Comparison of ENCODE assay signal across 25 cellular contexts in genomic region chr1:26269198-26269550, GRCh38. TPM values are rescaled to one million over a fixed set of nuclear protein-coding genes. Genes with fewer than 3 reads are reported as not detected.
DNase-seq lines count a peak whose midpoint lies in the region; ATAC-seq, FAIRE-seq and TF ChIP-seq lines count a peak whose summit lies in the region.
"Had no signal": no experiment of that assay in that cellular context is flagged by ENCODE, and none has a peak within 500 bp of the region (broad histone marks: within the 10 kb centered on the region; RNA-seq: fewer than 3 reads in every experiment).

No MANE protein-coding gene starts in this region.

- no peak for ATAC-seq in HepG2
- no peak for ATAC-seq in right lobe of liver
- ATAC-seq in WTC11 = no peak
- ATAC-seq: A549, GM23338 had no signal

- no peak overlapping the region for H2AFZ ChIP-seq in HepG2 (ENCODE audit: low read length)
- no peak overlapping the region for H2AFZ ChIP-seq in H9 (ENCODE audit: low read length)
- H2AFZ ChIP-seq: GM23338 had no signal

- in situ Hi-C loops in HepG2 (cut with HindIII; ENCODE audit: extremely low pct_ligation_motif_present, low pct_unique_long_range_greater_than_20kb) = no loop called here

- no peak overlapping the region for H3K4me2 ChIP-seq in HepG2 (ENCODE audit: low read depth, low read length)
- no peak overlapping the region for H3K4me2 ChIP-seq in H9 (ENCODE audit: insufficient read depth, insufficient read length, low read length)
- H3K4me2 ChIP-seq: A549; BLaER1 treated with 17β-estradiol and CSF1 and Interleukin-3, amounts not matched to agents 10 nM and 100 nM; GM23338 had no signal

- no peak overlapping the region for H3K27ac Mint-ChIP-seq in endothelial cell (ENCODE audit: unreplicated experiment)
- H3K27ac Mint-ChIP-seq in WTC11 = no peak overlapping the region
- no peak overlapping the region for H3K27ac Mint-ChIP-seq in H9
- H3K27ac Mint-ChIP-seq: CD4-positive, alpha-beta T cell; GM23338 had no signal

- DNase-seq in HepG2 (ENCODE audit: low spot score) (no peak), right lobe of liver (no peak), endothelial cell (ENCODE audit: low spot score) (no peak), WTC11 (ENCODE audit: low spot score) (no peak), H9 (no peak)
- DNase-seq: AML-193; CD4-positive, alpha-beta T cell; DMS53; IMR-90; NCI-H1092 treated with DMSO at 0.1 percent for 48 hours; NCI-H1436; NCI-H187; NCI-H2081 treated with DMSO at 0.1 percent for 48 hours; NCI-H2171; NCI-H226; NCI-H510A; NCI-H69; Right ventricle myocardium superior; RPMI8226 had no signal

- H3K18ac ChIP-seq in H9 (ENCODE audit: insufficient read length, low read depth, low read length) = no peak overlapping the region

- H2BK120ac ChIP-seq in H9 (ENCODE audit: low read depth, low read length, poor library complexity, severe bottlenecking) = no peak overlapping the region

- no peaks in the 10 kb centered on the region for H3K79me1 ChIP-seq in H9 (ENCODE audit: insufficient read depth, low read depth, low read length, poor library complexity, severe bottlenecking)

- H3K4me1 Mint-ChIP-seq in endothelial cell (ENCODE audit: unreplicated experiment) (no peaks in the 10 kb centered on the region), WTC11 (0 out of 2 replicates have a peak, but pooled peaks cover under 1% of the 10 kb centered on the region), H9 (peaks cover under 1 to 1% of the 10 kb centered on the region in 2 experiments; a peak in 2 of 4 replicates)

- no peaks in the 10 kb centered on the region for H3K9me3 ChIP-seq in HepG2 (ENCODE audit: low read length)
- no peaks in the 10 kb centered on the region for H3K9me3 ChIP-seq in right lobe of liver
- peaks cover 6% of the 10 kb centered on the region for H3K9me3 ChIP-seq in H9 (ENCODE audit: control insufficient read depth, low read depth, low read length)
- H3K9me3 ChIP-seq: HAP-1 had no signal

- H2BK20ac ChIP-seq in H9 (ENCODE audit: low read depth, low read length, poor library complexity, severe bottlenecking) = no peak overlapping the region

- no peaks in the 10 kb centered on the region for H4K20me1 ChIP-seq in HepG2 (ENCODE audit: insufficient read depth, low read length)
- H4K20me1 ChIP-seq in H9 (ENCODE audit: control insufficient read depth, insufficient read depth, insufficient read length) = no peaks in the 10 kb centered on the region
- H4K20me1 ChIP-seq: BLaER1 treated with 17β-estradiol and CSF1 and Interleukin-3, amounts not matched to agents 10 nM and 100 nM had no signal

- peaks cover 25% of the 10 kb centered on the region for H3K36me3 Mint-ChIP-seq in endothelial cell (ENCODE audit: low read depth, unreplicated experiment)
- H3K36me3 Mint-ChIP-seq in WTC11 = peaks cover 82% of the 10 kb centered on the region
- H3K36me3 Mint-ChIP-seq in H9 (ENCODE audit: insufficient read depth in 1 of 3, low read depth in 3 of 3) = peaks cover 48 to 80% (median 79%) of the 10 kb centered on the region in 3 experiments

- TF ChIP-seq CTCF in HepG2 (CRISPR knock-in tag; IDR thresholded peaks at IDR 0.05) (no peak), right lobe of liver (IDR thresholded peaks at IDR 0.05) (no peak), endothelial cell (IDR thresholded peaks at IDR 0.05; ENCODE audit: unreplicated experiment) (no peak), WTC11 (IDR thresholded peaks at IDR 0.05) (no peak), H9 (conservative IDR thresholded peaks at IDR 0.05) (no peak)

- no peak overlapping the region for H4K5ac ChIP-seq in H9 (ENCODE audit: insufficient read length, low read depth, low read length)

- H3K14ac ChIP-seq in H9 (ENCODE audit: insufficient read depth, low read length) = no peak overlapping the region

- no peaks in the 10 kb centered on the region for H3K79me2 ChIP-seq in HepG2 (ENCODE audit: insufficient read depth, low read length)
- H3K79me2 ChIP-seq in H9 (ENCODE audit: insufficient read depth, low read length) = no peaks in the 10 kb centered on the region

- no peak overlapping the region for H3K4ac ChIP-seq in H9 (ENCODE audit: low read depth, low read length)

- no peak for FAIRE-seq in HepG2 (lab: Jason Lieb, UNC)
- FAIRE-seq: A549 had no signal

- H2BK15ac ChIP-seq in H9 (ENCODE audit: low read depth, low read length) = no peak overlapping the region

- TF ChIP-seq POLR2A in HepG2 (IDR thresholded peaks at IDR 0.05; ENCODE audit: insufficient read depth in 1 of 2, low read depth in 2 of 2, low read length in 2 of 2) = no peak
- TF ChIP-seq POLR2A in right lobe of liver (IDR thresholded peaks at IDR 0.05) = no peak

- H2BK12ac ChIP-seq in H9 (ENCODE audit: insufficient read length, low read depth, low read length) = no peak overlapping the region

- H3K36me3 ChIP-seq in HepG2 (replicated peaks in 1 of 2; ENCODE audit: control insufficient read depth in 1 of 2, insufficient read depth in 2 of 2, low read length in 2 of 2) = peaks cover 13 to 60% of the 10 kb centered on the region in 2 experiments
- peaks cover 0 to 24% (median 2%) of the 10 kb centered on the region in 4 donors for H3K36me3 ChIP-seq in right lobe of liver

- H3K4me1 ChIP-seq in HepG2 (ENCODE audit: insufficient read depth, low read length) (no peaks in the 10 kb centered on the region), right lobe of liver (no peaks in the 10 kb centered on the region), H9 (ENCODE audit: insufficient read depth, low read length) (no peaks in the 10 kb centered on the region)
- H3K4me1 ChIP-seq: A549, HAP-1, SJSA1 had no signal

- H3K27me3 ChIP-seq in HepG2 (ENCODE audit: control insufficient read depth in 1 of 2, insufficient read depth in 2 of 2, low read length in 2 of 2) = no peaks in the 10 kb centered on the region
- H3K27me3 ChIP-seq in right lobe of liver = no peaks in the 10 kb centered on the region
- H3K27me3 ChIP-seq in H9 (ENCODE audit: insufficient read depth, low read length) = no peaks in the 10 kb centered on the region
- H3K27me3 ChIP-seq: BLaER1 treated with 17β-estradiol and CSF1 and Interleukin-3, amounts not matched to agents 10 nM and 100 nM; SJSA1 had no signal

- BruUV-seq in HepG2 (replicated peaks; lab: Mats Ljungman, UMichigan) = no TSS peak

- TF ChIP-seq EP300 in HepG2 (IDR thresholded peaks at IDR 0.05; ENCODE audit: low read depth in 2 of 2, low read length in 2 of 2) (no peak), HepG2 (CRISPR knock-in tag; IDR thresholded peaks at IDR 0.05; ENCODE audit: borderline replicate concordance) (no peak)

- no peak overlapping the region for H2BK5ac ChIP-seq in H9 (ENCODE audit: insufficient read length, low read length)

- H3K9me3 Mint-ChIP-seq in endothelial cell (ENCODE audit: unreplicated experiment) (peaks cover 6% of the 10 kb centered on the region), WTC11 (peaks cover 14% of the 10 kb centered on the region), H9 (peaks cover 0 to 7% of the 10 kb centered on the region in 2 experiments; a peak in 1 of 5 replicates)
- H3K9me3 Mint-ChIP-seq: CD4-positive, alpha-beta T cell had no signal

- TF ChIP-seq RAD21 in HepG2 (CRISPR knock-in tag; IDR thresholded peaks at IDR 0.05) = no peak

- H3K56ac ChIP-seq in H9 (ENCODE audit: insufficient read length, low read depth, low read length) = no peak overlapping the region

- peaks cover 3% of the 10 kb centered on the region for H3K27me3 Mint-ChIP-seq in endothelial cell (ENCODE audit: unreplicated experiment)
- no peaks in the 10 kb centered on the region for H3K27me3 Mint-ChIP-seq in WTC11 (ENCODE audit: low read depth)
- no peaks in the 10 kb centered on the region for H3K27me3 Mint-ChIP-seq in H9 (ENCODE audit: low read depth)
- H3K27me3 Mint-ChIP-seq: CD4-positive, alpha-beta T cell had no signal

- CTCF ChIA-PET in HepG2 (lab: Yijun Ruan, JAX; ENCODE audit: low intra/inter-chr PET ratio, low total read pairs) = no interaction called here
- CTCF ChIA-PET in WTC11 (lab: Charles Lee) = interaction anchor here (0.6 kb wide), 1 partner anchor 298 kb away, joined by 4 read pairs; no protein-coding TSS in a partner anchor

- H3K9ac ChIP-seq in HepG2 (ENCODE audit: insufficient read depth, low read depth, low read length) = no peak overlapping the region
- H3K9ac ChIP-seq in H9 (ENCODE audit: extremely low read depth, insufficient read length, low read length) = no peak overlapping the region
- H3K9ac ChIP-seq: BLaER1 treated with 17β-estradiol and CSF1 and Interleukin-3, amounts not matched to agents 10 nM and 100 nM had no signal

- no peak overlapping the region for H3T11ph ChIP-seq in H9 (ENCODE audit: low read length)

- H3K4me3 ChIP-seq in HepG2 (replicated peaks in 1 of 3; ENCODE audit: insufficient read depth in 1 of 3, low read depth in 2 of 3, low read length in 3 of 3) (no peak overlapping the region), right lobe of liver (no peak overlapping the region)
- H3K4me3 ChIP-seq: A549; BLaER1 treated with 17β-estradiol and CSF1 and Interleukin-3, amounts not matched to agents 10 nM and 100 nM; GM23338; HAP-1; SJSA1 had no signal

- H3K27ac ChIP-seq in HepG2 (ENCODE audit: extremely low read length, insufficient read depth, low read length) (no peak overlapping the region), right lobe of liver (no peak overlapping the region), H9 (ENCODE audit: insufficient read length, low read depth, low read length) (no peak overlapping the region)
- H3K27ac ChIP-seq: A549; BLaER1 treated with 17β-estradiol and CSF1 and Interleukin-3, amounts not matched to agents 10 nM and 100 nM; SJSA1 had no signal

- no peak overlapping the region for H3K23ac ChIP-seq in H9 (ENCODE audit: insufficient read length, low read depth, low read length)

- H3K4me3 Mint-ChIP-seq in endothelial cell (ENCODE audit: unreplicated experiment) = peak overlapping the region; percentile 3
- H3K4me3 Mint-ChIP-seq in WTC11 = no peak overlapping the region
- no peak overlapping the region for H3K4me3 Mint-ChIP-seq in H9
- H3K4me3 Mint-ChIP-seq: CD4-positive, alpha-beta T cell; GM23338 had no signal

- 95% methylated on average over 4 of the region's 4 CpGs for WGBS in HepG2 (ENCODE audit: low lambda C conversion rate)
- 93% methylated on average over 4 of the region's 4 CpGs for WGBS in right lobe of liver (ENCODE audit: insufficient coverage, low coverage, low lambda C conversion rate, missing lambda C conversion rate)
- no CpG with 5 or more reads among the region's 4 CpGs for WGBS in H9 (ENCODE audit: extremely low coverage, insufficient read length, low lambda C conversion rate)

- no peak overlapping the region for H4K91ac ChIP-seq in H9 (ENCODE audit: insufficient read length, low read depth, low read length)

- H4K8ac ChIP-seq in H9 (replicated peaks; ENCODE audit: insufficient read length, low read depth, low read length) = no peak overlapping the region

- no peaks in the 10 kb centered on the region for H3K23me2 ChIP-seq in H9 (ENCODE audit: insufficient read length, low read depth, low read length, poor library complexity, severe bottlenecking)

- POLR2A ChIA-PET in HepG2 (lab: Yijun Ruan, JAX) (no interaction called here), WTC11 (lab: Charles Lee) (no interaction called here)

- intact Hi-C loops in HepG2 (cut with micrococcal nuclease; ENCODE audit: unreplicated experiment) (no loop called here), right lobe of liver (cut with DNase I) (no loop called here)

- no peak overlapping the region for H2AK5ac ChIP-seq in H9 (ENCODE audit: insufficient read length, low read length)

RNA-seq across cellular contexts. Expression of gene SH3BGRL3, which starts 10.7 kb away (rescaled TPM):
- total RNA-seq in HepG2 (2016; rRNA removed; fragmentation: Illumina TruSeq; extraction: Trizol) (12.2 and 13.4 TPM in 2 replicates), right lobe of liver (10 to 100 TPM; 26.3 to 61.8 (median 34.9) TPM), endothelial cell (ENCODE audit: unreplicated experiment) (226 TPM), WTC11 (2021) (70.8 to 92.9 TPM (median 92.3 TPM) in 3 replicates), H9 (2021) (86.2 and 86.3 TPM in 2 replicates)
- 14.0 and 29.7 TPM in 2 replicates for total RNA-seq in HepG2 (2016; cell fraction: cytosol; rRNA removed; fragmentation: Illumina TruSeq; extraction: Trizol; ENCODE audit: low read depth)
- total RNA-seq in HepG2 (2016; cell fraction: insoluble cytoplasmic fraction; rRNA removed; fragmentation: Illumina TruSeq; extraction: Trizol) = 11.6 and 11.8 TPM in 2 replicates
- total RNA-seq in HepG2 (2016; cell fraction: membrane; rRNA removed; fragmentation: Illumina TruSeq; extraction: Trizol) = 15.8 and 28.5 TPM in 2 replicates
- total RNA-seq in HepG2 (2016; cell fraction: nucleus; rRNA removed; fragmentation: Illumina TruSeq; extraction: Trizol) = 5.2 and 6.0 TPM in 2 replicates
- polyA plus RNA-seq in HepG2 (2011; rRNA removed) = 11.4 and 11.5 TPM in 2 replicates
- 10.4 and 12.2 TPM in 2 replicates for polyA plus RNA-seq in HepG2 (2011; cell fraction: cytosol; rRNA removed)
- 7.5 and 8.3 TPM in 2 replicates for polyA plus RNA-seq in HepG2 (2011; cell fraction: nucleus; rRNA removed)
- 12.3 and 13.0 TPM in 2 replicates for polyA plus RNA-seq in HepG2 (2012)
- polyA plus RNA-seq in HepG2 (2016; cell fraction: cytosol; fragmentation: Illumina TruSeq; extraction: Trizol; ENCODE audit: low read depth) = 64.3 and 100 TPM in 2 replicates
- polyA plus RNA-seq in HepG2 (2016; cell fraction: insoluble cytoplasmic fraction; fragmentation: Illumina TruSeq; extraction: Trizol; ENCODE audit: low read depth) = 24.8 and 47.8 TPM in 2 replicates
- polyA plus RNA-seq in HepG2 (2016; cell fraction: membrane; fragmentation: Illumina TruSeq; extraction: Trizol; ENCODE audit: low read depth) = 72.1 and 88.4 TPM in 2 replicates
- polyA plus RNA-seq in HepG2 (2016; cell fraction: nucleus; fragmentation: Illumina TruSeq; extraction: Trizol; ENCODE audit: insufficient read depth, low read depth) = 16.4 and 20.4 TPM in 2 replicates
- polyA minus RNA-seq in HepG2 (2011; rRNA and poly(A)+ RNA removed; ENCODE audit: low replicate concordance) = 26.8 and 67.6 TPM in 2 replicates
- polyA minus RNA-seq in HepG2 (2011; cell fraction: cytosol; rRNA and poly(A)+ RNA removed) = 8.1 and 10.8 TPM in 2 replicates
- polyA minus RNA-seq in HepG2 (2011; cell fraction: nucleus; rRNA and poly(A)+ RNA removed) = 8.5 and 9.8 TPM in 2 replicates

RNA-seq across cellular contexts. Expression of gene CEP85, which starts 35.2 kb away (rescaled TPM):
- 22.4 and 26.7 TPM in 2 replicates for total RNA-seq in HepG2 (2016; rRNA removed; fragmentation: Illumina TruSeq; extraction: Trizol)
- 15.6 and 16.7 TPM in 2 replicates for total RNA-seq in HepG2 (2016; cell fraction: cytosol; rRNA removed; fragmentation: Illumina TruSeq; extraction: Trizol; ENCODE audit: low read depth)
- 22.3 and 26.3 TPM in 2 replicates for total RNA-seq in HepG2 (2016; cell fraction: insoluble cytoplasmic fraction; rRNA removed; fragmentation: Illumina TruSeq; extraction: Trizol)
- 10.6 and 12.9 TPM in 2 replicates for total RNA-seq in HepG2 (2016; cell fraction: membrane; rRNA removed; fragmentation: Illumina TruSeq; extraction: Trizol)
- 27.6 and 32.8 TPM in 2 replicates for total RNA-seq in HepG2 (2016; cell fraction: nucleus; rRNA removed; fragmentation: Illumina TruSeq; extraction: Trizol)
- 16.1 and 16.9 TPM in 2 replicates for polyA plus RNA-seq in HepG2 (2011; rRNA removed)
- polyA plus RNA-seq in HepG2 (2011; cell fraction: cytosol; rRNA removed) = 11.2 and 11.4 TPM in 2 replicates
- polyA plus RNA-seq in HepG2 (2011; cell fraction: nucleus; rRNA removed) = 40.1 and 42.3 TPM in 2 replicates
- 8.8 and 10.7 TPM in 2 replicates for polyA plus RNA-seq in HepG2 (2012)
- polyA plus RNA-seq in HepG2 (2016; cell fraction: cytosol; fragmentation: Illumina TruSeq; extraction: Trizol; ENCODE audit: low read depth) = 0.88 and 0.92 TPM in 2 replicates
- 16.4 and 17.2 TPM in 2 replicates for polyA plus RNA-seq in HepG2 (2016; cell fraction: insoluble cytoplasmic fraction; fragmentation: Illumina TruSeq; extraction: Trizol; ENCODE audit: low read depth)
- polyA plus RNA-seq in HepG2 (2016; cell fraction: membrane; fragmentation: Illumina TruSeq; extraction: Trizol; ENCODE audit: low read depth) = 2.2 and 2.6 TPM in 2 replicates
- polyA plus RNA-seq in HepG2 (2016; cell fraction: nucleus; fragmentation: Illumina TruSeq; extraction: Trizol; ENCODE audit: insufficient read depth, low read depth) = 49.8 and 50.1 TPM in 2 replicates
- polyA minus RNA-seq in HepG2 (2011; rRNA and poly(A)+ RNA removed; ENCODE audit: low replicate concordance) = 19.0 and 44.1 TPM in 2 replicates
- 8.7 and 9.0 TPM in 2 replicates for polyA minus RNA-seq in HepG2 (2011; cell fraction: cytosol; rRNA and poly(A)+ RNA removed)
- polyA minus RNA-seq in HepG2 (2011; cell fraction: nucleus; rRNA and poly(A)+ RNA removed) = 24.2 and 25.1 TPM in 2 replicates
- 1 to 10 TPM; 5.2 to 7.8 (median 5.8) TPM for total RNA-seq in right lobe of liver
- 9.7 TPM for total RNA-seq in endothelial cell (ENCODE audit: unreplicated experiment)
- 32.0 to 40.8 TPM (median 35.3 TPM) in 3 replicates for total RNA-seq in WTC11 (2021)
- 37.9 and 38.6 TPM in 2 replicates for total RNA-seq in H9 (2021)

RNA-seq across cellular contexts. Expression of gene UBXN11, which starts 37.3 kb away (rescaled TPM):
- total RNA-seq in HepG2 (2016; rRNA removed; fragmentation: Illumina TruSeq; extraction: Trizol) = 3.2 and 9.3 TPM in 2 replicates
- total RNA-seq in HepG2 (2016; cell fraction: cytosol; rRNA removed; fragmentation: Illumina TruSeq; extraction: Trizol; ENCODE audit: low read depth) = 4.9 and 5.3 TPM in 2 replicates
- 3.0 and 8.5 TPM in 2 replicates for total RNA-seq in HepG2 (2016; cell fraction: insoluble cytoplasmic fraction; rRNA removed; fragmentation: Illumina TruSeq; extraction: Trizol)
- 4.4 and 5.7 TPM in 2 replicates for total RNA-seq in HepG2 (2016; cell fraction: membrane; rRNA removed; fragmentation: Illumina TruSeq; extraction: Trizol)
- total RNA-seq in HepG2 (2016; cell fraction: nucleus; rRNA removed; fragmentation: Illumina TruSeq; extraction: Trizol) = 15.9 and 19.3 TPM in 2 replicates
- polyA plus RNA-seq in HepG2 (2011; rRNA removed) = 10.3 and 10.4 TPM in 2 replicates
- polyA plus RNA-seq in HepG2 (2011; cell fraction: cytosol; rRNA removed) = 3.0 and 5.8 TPM in 2 replicates
- 81.6 and 111 TPM in 2 replicates for polyA plus RNA-seq in HepG2 (2011; cell fraction: nucleus; rRNA removed)
- 4.8 and 5.2 TPM in 2 replicates for polyA plus RNA-seq in HepG2 (2012)
- 7.2 and 9.0 TPM in 2 replicates for polyA plus RNA-seq in HepG2 (2016; cell fraction: cytosol; fragmentation: Illumina TruSeq; extraction: Trizol; ENCODE audit: low read depth)
- 6.4 and 8.0 TPM in 2 replicates for polyA plus RNA-seq in HepG2 (2016; cell fraction: insoluble cytoplasmic fraction; fragmentation: Illumina TruSeq; extraction: Trizol; ENCODE audit: low read depth)
- polyA plus RNA-seq in HepG2 (2016; cell fraction: membrane; fragmentation: Illumina TruSeq; extraction: Trizol; ENCODE audit: low read depth) = 8.8 and 9.0 TPM in 2 replicates
- 64.2 and 68.2 TPM in 2 replicates for polyA plus RNA-seq in HepG2 (2016; cell fraction: nucleus; fragmentation: Illumina TruSeq; extraction: Trizol; ENCODE audit: insufficient read depth, low read depth)
- 4.3 and 43.2 TPM in 2 replicates for polyA minus RNA-seq in HepG2 (2011; rRNA and poly(A)+ RNA removed; ENCODE audit: low replicate concordance)
- 1.2 and 2.0 TPM in 2 replicates for polyA minus RNA-seq in HepG2 (2011; cell fraction: cytosol; rRNA and poly(A)+ RNA removed)
- polyA minus RNA-seq in HepG2 (2011; cell fraction: nucleus; rRNA and poly(A)+ RNA removed) = 8.6 and 11.5 TPM in 2 replicates
- total RNA-seq in right lobe of liver = 10 to 100 TPM in 1 of 6 experiments, 1 to 10 TPM in 5; 4.3 to 11.3 (median 7.0) TPM
- 16.0 TPM for total RNA-seq in endothelial cell (ENCODE audit: unreplicated experiment)
- total RNA-seq in WTC11 (2021) = 12.4 to 14.1 TPM (median 14.1 TPM) in 3 replicates
- 13.1 and 13.7 TPM in 2 replicates for total RNA-seq in H9 (2021)

RNA-seq across cellular contexts. Expression of gene CD52, which starts 48.6 kb away (rescaled TPM):
- not detected in 2 replicates for total RNA-seq in HepG2 (2016; rRNA removed; fragmentation: Illumina TruSeq; extraction: Trizol)
- not detected in 2 replicates for total RNA-seq in HepG2 (2016; cell fraction: cytosol; rRNA removed; fragmentation: Illumina TruSeq; extraction: Trizol; ENCODE audit: low read depth)
- total RNA-seq in HepG2 (2016; cell fraction: insoluble cytoplasmic fraction; rRNA removed; fragmentation: Illumina TruSeq; extraction: Trizol) = not detected in 2 replicates
- not detected in 2 replicates for total RNA-seq in HepG2 (2016; cell fraction: membrane; rRNA removed; fragmentation: Illumina TruSeq; extraction: Trizol)
- total RNA-seq in HepG2 (2016; cell fraction: nucleus; rRNA removed; fragmentation: Illumina TruSeq; extraction: Trizol) = not detected in 2 replicates
- 0.32 and 0.93 TPM in 2 replicates for polyA plus RNA-seq in HepG2 (2011; rRNA removed)
- polyA plus RNA-seq in HepG2 (2011; cell fraction: cytosol; rRNA removed) = 0.81 TPM in 2 replicates
- polyA plus RNA-seq in HepG2 (2011; cell fraction: nucleus; rRNA removed) = not detected in 2 replicates
- not detected in 2 replicates for polyA plus RNA-seq in HepG2 (2012)
- polyA plus RNA-seq in HepG2 (2016; cell fraction: cytosol; fragmentation: Illumina TruSeq; extraction: Trizol; ENCODE audit: low read depth) = not detected in 2 replicates
- not detected in 2 replicates for polyA plus RNA-seq in HepG2 (2016; cell fraction: insoluble cytoplasmic fraction; fragmentation: Illumina TruSeq; extraction: Trizol; ENCODE audit: low read depth)
- not detected in 2 replicates for polyA plus RNA-seq in HepG2 (2016; cell fraction: membrane; fragmentation: Illumina TruSeq; extraction: Trizol; ENCODE audit: low read depth)
- polyA plus RNA-seq in HepG2 (2016; cell fraction: nucleus; fragmentation: Illumina TruSeq; extraction: Trizol; ENCODE audit: insufficient read depth, low read depth) = not detected in 2 replicates
- polyA minus RNA-seq in HepG2 (2011; rRNA and poly(A)+ RNA removed; ENCODE audit: low replicate concordance) = 0.44 and 1.2 TPM in 2 replicates
- not detected in 2 replicates for polyA minus RNA-seq in HepG2 (2011; cell fraction: cytosol; rRNA and poly(A)+ RNA removed)
- polyA minus RNA-seq in HepG2 (2011; cell fraction: nucleus; rRNA and poly(A)+ RNA removed) = not detected in 2 replicates
- 10 to 100 TPM in 2 of 6 experiments, 1 to 10 TPM in 4; 2.8 to 17.6 (median 8.5) TPM for total RNA-seq in right lobe of liver
- 21.8 TPM for total RNA-seq in endothelial cell (ENCODE audit: unreplicated experiment)
- 2.8 to 3.7 TPM (median 3.4 TPM) in 3 replicates for total RNA-seq in WTC11 (2021)
- 3.8 and 4.1 TPM in 2 replicates for total RNA-seq in H9 (2021)
- total RNA-seq: Daoy, GM23338, IMR-90, SJSA1 had no signal
- polyA plus RNA-seq: A549 had no signal
